Comparison of ENCODE assay signal across 11 cellular contexts in genomic region chr3:11592460-11593298, GRCh38. TPM values are rescaled to one million over a fixed set of nuclear protein-coding genes. Genes with fewer than 3 reads are reported as not detected.
DNase-seq lines count a peak whose midpoint lies in the region; ATAC-seq and TF ChIP-seq lines count a peak whose summit lies in the region.
"Had no signal": no experiment of that assay in that cellular context is flagged by ENCODE, and none has a peak within 500 bp of the region (broad histone marks: within the 10 kb centered on the region; RNA-seq: fewer than 3 reads in every experiment).

No MANE protein-coding gene starts in this region.

- H4K20me1 ChIP-seq in GM23338 (replicated peaks; ENCODE audit: insufficient read depth) = peaks cover 22% of the 10 kb centered on the region; the same call in 1 of the 2 replicates

- no peak for DNase-seq in GM23338 (ENCODE audit: low spot score)
- DNase-seq in left lobe of liver (ENCODE audit: low spot score) = no peak
- no peak for DNase-seq in gastrocnemius medialis
- no peak for DNase-seq in effector CD8-positive, alpha-beta T cell (lab: John Stamatoyannopoulos, UW)
- DNase-seq in NCI-H748 (lab: John Stamatoyannopoulos, UW; ENCODE audit: unreplicated experiment) = no peak
- no peak for DNase-seq in COLO668 (lab: John Stamatoyannopoulos, UW; ENCODE audit: unreplicated experiment)
- no peak for DNase-seq in stimulated activated CD4-positive, alpha-beta T cell treated with anti-CD3 and anti-CD28 coated beads, Interleukin-2, amount 100 ng/mL, for 48 hours
- DNase-seq: activated CD4-positive, CD25-positive, alpha-beta regulatory T cell treated with anti-CD3 and anti-CD28 coated beads, Interleukin-2, amount 50 U/mL, for 72 hours; NCI-H446 treated with DMSO at 0.1 percent for 48 hours had no signal

- no peak overlapping the region for H2AFZ ChIP-seq in GM23338

- no peak for TF ChIP-seq POLR2A in gastrocnemius medialis (IDR thresholded peaks at IDR 0.05)

- peak overlapping the region; percentile 86 for H3K27ac ChIP-seq in GM23338 (ENCODE audit: low read depth)
- H3K27ac ChIP-seq in gastrocnemius medialis = peak overlapping the region; percentile 65 to 76 (median 71)

- H3K4me1 Mint-ChIP-seq in GM23338 (peaks cover 64% of the 10 kb centered on the region), brain (peaks cover 77% of the 10 kb centered on the region)

- intact Hi-C loops in gastrocnemius medialis (cut with DNase I; ENCODE audit: low total_unique reads) = no loop called here

- ATAC-seq in GM23338 = no peak
- ATAC-seq in left lobe of liver = peak; percentile 12
- ATAC-seq in gastrocnemius medialis = peak; percentile 24 to 45

- no peak overlapping the region for H3K4me3 ChIP-seq in GM23338
- H3K4me3 ChIP-seq in gastrocnemius medialis = peak overlapping the region in 2 of 4 donors; percentile 11 to 12

- H3K79me2 ChIP-seq in GM23338 (replicated peaks; ENCODE audit: insufficient read depth) = peaks cover 89% of the 10 kb centered on the region

- peak overlapping the region; percentile 27 for H3K27ac Mint-ChIP-seq in GM23338
- peak overlapping the region; percentile 85 to 98 (median 97) for H3K27ac Mint-ChIP-seq in brain

- H3K4me2 ChIP-seq in GM23338 = peak overlapping the region; percentile 65; the same call in 1 of the 2 replicates

- peaks cover 9% of the 10 kb centered on the region for H3K27me3 Mint-ChIP-seq in GM23338 (ENCODE audit: insufficient read depth, low read depth, poor library complexity)
- no peaks in the 10 kb centered on the region for H3K27me3 Mint-ChIP-seq in brain
- H3K27me3 Mint-ChIP-seq: central memory CD8-positive, alpha-beta T cell had no signal

- TF ChIP-seq CTCF in GM23338 (conservative IDR thresholded peaks at IDR 0.05; ENCODE audit: low read depth in 2 of 2) (no peak), brain (conservative IDR thresholded peaks at IDR 0.05) (no peak), gastrocnemius medialis (IDR thresholded peaks at IDR 0.05 in 4 of 5, conservative IDR thresholded peaks at IDR 0.05 in 1 of 5) (no peak)

- H3K9me3 ChIP-seq in gastrocnemius medialis = no peaks in the 10 kb centered on the region

- H3F3A ChIP-seq in GM23338 (replicated peaks; ENCODE audit: low read depth) = no peaks in the 10 kb centered on the region

- H3K4me1 ChIP-seq in GM23338 (ENCODE audit: insufficient read depth) (peaks cover 44% of the 10 kb centered on the region), gastrocnemius medialis (peaks cover 68 to 69% of the 10 kb centered on the region in 2 donors)

- H3K4me3 Mint-ChIP-seq in GM23338 = peak overlapping the region; percentile 9; the same call in 1 of the 3 replicates
- H3K4me3 Mint-ChIP-seq in brain = peak overlapping the region; percentile 57 to 87 (median 73)
- H3K4me3 Mint-ChIP-seq: central memory CD8-positive, alpha-beta T cell had no signal

- no peaks in the 10 kb centered on the region for H3K9me2 ChIP-seq in GM23338 (ENCODE audit: insufficient read depth)

- H3K27me3 ChIP-seq in GM23338 (ENCODE audit: insufficient read depth) (no peaks in the 10 kb centered on the region), gastrocnemius medialis (no peaks in the 10 kb centered on the region)

- peaks cover 26% of the 10 kb centered on the region for H3K36me3 Mint-ChIP-seq in GM23338 (ENCODE audit: low read depth)
- H3K36me3 Mint-ChIP-seq in brain = peaks cover 46% of the 10 kb centered on the region

- in situ Hi-C loops in gastrocnemius medialis (cut with MboI; ENCODE audit: low sequenced_read_pairs in 4 of 4) = no loop called here

- peaks cover 3% of the 10 kb centered on the region; the same call in 2 of the 3 replicates for H3K9me3 Mint-ChIP-seq in GM23338
- peaks cover 0 to 10% (median 2%) of the 10 kb centered on the region in 5 experiments for H3K9me3 Mint-ChIP-seq in brain
- H3K9me3 Mint-ChIP-seq: central memory CD8-positive, alpha-beta T cell had no signal

- H3K36me3 ChIP-seq in GM23338 (ENCODE audit: insufficient read depth) (no peaks in the 10 kb centered on the region), gastrocnemius medialis (no peaks in the 10 kb centered on the region)

TF ChIP-seq in GM23338, 12 proteins besides CTCF, POLR2A, EP300 and RAD21:
- no peak for TF ChIP-seq ZNF114 (CRISPR knock-in tag; IDR thresholded peaks at IDR 0.05)

RNA-seq across cellular contexts. Expression of gene VGLL4, which starts 51.0 kb away (rescaled TPM):
- total RNA-seq in GM23338 (2014; rRNA removed; shearing (Covaris generic)) = 39.1 and 45.9 TPM in 2 replicates
- polyA plus RNA-seq in GM23338 (2016; fragmentation: Nextera tagmentation; extraction: Ambion mirVana) = 20.8 and 23.2 TPM in 2 replicates
- polyA plus RNA-seq in brain (ENCODE audit: insufficient read depth, low read depth, low replicate concordance) = 32.4 TPM
- 13.8 TPM for total RNA-seq in left lobe of liver
- 10 to 100 TPM in 3 of 4 donors, 1 to 10 TPM in 1; 8.9 to 20.9 (median 12.8) TPM for total RNA-seq in gastrocnemius medialis
